12 cellular contexts compared by ENCODE assay signal in genomic region chr13:33918199-33918932, GRCh38.
DNase-seq lines count a peak whose midpoint lies in the region; ATAC-seq and TF ChIP-seq lines count a peak whose summit lies in the region.
"Had no signal": no experiment of that assay in that cellular context is flagged by ENCODE, and none has a peak within 500 bp of the region (broad histone marks: within the 10 kb centered on the region; RNA-seq: fewer than 3 reads in every experiment).

No MANE protein-coding gene starts in this region.

- no peak overlapping the region for H2AFZ ChIP-seq in GM23338
- H2AFZ ChIP-seq in neural progenitor cell (replicated peaks), result no peak overlapping the region

- H3K9me3 Mint-ChIP-seq in GM23338 (no peaks in the 10 kb centered on the region; the same call in 2 of the 3 replicates), neural progenitor cell (no peaks in the 10 kb centered on the region), progenitor cell of endocrine pancreas (ENCODE audit: low read depth) (no peaks in the 10 kb centered on the region)

- H3K4me2 ChIP-seq in GM23338, result no peak overlapping the region
- H3K4me2 ChIP-seq in neural progenitor cell, result no peak overlapping the region

- H3F3A ChIP-seq in GM23338 (replicated peaks; ENCODE audit: low read depth) (no peaks in the 10 kb centered on the region), neural progenitor cell (ENCODE audit: low read depth) (no peaks in the 10 kb centered on the region)

- H3K9me3 ChIP-seq in neural progenitor cell (ENCODE audit: low read depth), result no peaks in the 10 kb centered on the region
- H3K9me3 ChIP-seq: thyroid gland had no signal

- no peaks in the 10 kb centered on the region for H3K36me3 Mint-ChIP-seq in GM23338 (ENCODE audit: low read depth)
- no peaks in the 10 kb centered on the region for H3K36me3 Mint-ChIP-seq in neural progenitor cell
- H3K36me3 Mint-ChIP-seq in progenitor cell of endocrine pancreas (ENCODE audit: insufficient read depth), result no peaks in the 10 kb centered on the region

- H3K4me1 Mint-ChIP-seq in GM23338 (peaks cover 28% of the 10 kb centered on the region; the same call in 2 of the 3 replicates), neural progenitor cell (peaks cover 12% of the 10 kb centered on the region), progenitor cell of endocrine pancreas (ENCODE audit: low read depth) (no peaks in the 10 kb centered on the region)

- H3K4me3 Mint-ChIP-seq in GM23338 (no peak overlapping the region), neural progenitor cell (no peak overlapping the region), progenitor cell of endocrine pancreas (ENCODE audit: low read depth) (no peak overlapping the region)

- H3K27me3 Mint-ChIP-seq in GM23338 (ENCODE audit: insufficient read depth, low read depth, poor library complexity) (no peaks in the 10 kb centered on the region), neural progenitor cell (ENCODE audit: insufficient read depth, low read depth) (peaks cover 2% of the 10 kb centered on the region), progenitor cell of endocrine pancreas (no peaks in the 10 kb centered on the region)

- H3K4me1 ChIP-seq in GM23338 (ENCODE audit: insufficient read depth) (no peaks in the 10 kb centered on the region), neural progenitor cell (peaks cover 7% of the 10 kb centered on the region)
- H3K4me1 ChIP-seq: thyroid gland had no signal

- no peak overlapping the region for H3K27ac ChIP-seq in GM23338 (ENCODE audit: low read depth)
- no peak overlapping the region for H3K27ac ChIP-seq in neural progenitor cell
- H3K27ac ChIP-seq: thyroid gland, VCaP had no signal

- H3K27me3 ChIP-seq in GM23338 (ENCODE audit: insufficient read depth) (no peaks in the 10 kb centered on the region), neural progenitor cell (no peaks in the 10 kb centered on the region)
- H3K27me3 ChIP-seq: thyroid gland had no signal

- no peak overlapping the region for H3K27ac Mint-ChIP-seq in GM23338
- no peak overlapping the region for H3K27ac Mint-ChIP-seq in neural progenitor cell
- H3K27ac Mint-ChIP-seq in progenitor cell of endocrine pancreas, result no peak overlapping the region

- TF ChIP-seq CTCF in GM23338 (conservative IDR thresholded peaks at IDR 0.05; ENCODE audit: low read depth in 2 of 2) (no peak), choroid plexus epithelial cell (conservative IDR thresholded peaks at IDR 0.05; ENCODE audit: low read depth, low read length) (no peak), neural progenitor cell (IDR thresholded peaks at IDR 0.05) (no peak), progenitor cell of endocrine pancreas (IDR thresholded peaks at IDR 0.05; ENCODE audit: unreplicated experiment) (no peak)

- H3K4me3 ChIP-seq in GM23338 (no peak overlapping the region), choroid plexus epithelial cell (ENCODE audit: low read depth, low read length) (no peak overlapping the region), neural progenitor cell (no peak overlapping the region)
- H3K4me3 ChIP-seq: thyroid gland had no signal

- H3K36me3 ChIP-seq in GM23338 (ENCODE audit: insufficient read depth) (no peaks in the 10 kb centered on the region; the same call in 1 of the 2 replicates), neural progenitor cell (no peaks in the 10 kb centered on the region)
- H3K36me3 ChIP-seq: thyroid gland had no signal

- DNase-seq in GM23338 (ENCODE audit: low spot score) (no peak), NCI-H460 (ENCODE audit: extremely low read depth, low read depth) (peak; percentile 28), choroid plexus epithelial cell (ENCODE audit: low read depth) (peak; percentile 62), neural progenitor cell (ENCODE audit: low spot score) (peak; percentile 10), progenitor cell of endocrine pancreas (ENCODE audit: low spot score, unreplicated experiment) (no peak), midbrain (lab: John Stamatoyannopoulos, UW) (no peak)
- DNase-seq: NCI-H2081 treated with DMSO at 0.1 percent for 48 hours; stimulated activated CD4-positive, alpha-beta T cell treated with anti-CD3 and anti-CD28 coated beads, Interleukin-12 subunit alpha, Interleukin-12 subunit beta, amount 100 ng/mL, for 4 hours; thyroid gland had no signal

- ATAC-seq in GM23338, result peak; percentile 52
- ATAC-seq in HG03457 (IDR thresholded peaks at IDR 0.05; ENCODE audit: unreplicated experiment), result no peak
- ATAC-seq in HG03175 (IDR thresholded peaks at IDR 0.05; ENCODE audit: unreplicated experiment), result no peak

- H4K20me1 ChIP-seq in GM23338 (replicated peaks; ENCODE audit: insufficient read depth) (no peaks in the 10 kb centered on the region), neural progenitor cell (ENCODE audit: low read depth) (no peaks in the 10 kb centered on the region)

- no peaks in the 10 kb centered on the region for H3K9me2 ChIP-seq in GM23338 (ENCODE audit: insufficient read depth)

- H3K79me2 ChIP-seq in GM23338 (replicated peaks; ENCODE audit: insufficient read depth) (no peaks in the 10 kb centered on the region), neural progenitor cell (ENCODE audit: low read depth) (no peaks in the 10 kb centered on the region)

- H3K9ac ChIP-seq in neural progenitor cell, result no peak overlapping the region

TF ChIP-seq in GM23338, 12 proteins besides CTCF, POLR2A, EP300 and RAD21 (continues in another document):
- TF ChIP-seq STAT1 (IDR thresholded peaks at IDR 0.05; ENCODE audit: unreplicated experiment) (no peak), ZNF331 (CRISPR knock-in tag; IDR thresholded peaks at IDR 0.05; ENCODE audit: low read depth) (no peak), ZNF114 (CRISPR knock-in tag; IDR thresholded peaks at IDR 0.05) (no peak), NANOG (IDR thresholded peaks at IDR 0.05; ENCODE audit: borderline replicate concordance) (no peak), REST (IDR thresholded peaks at IDR 0.05; ENCODE audit: unreplicated experiment) (no peak), EZH2 (IDR thresholded peaks at IDR 0.05; ENCODE audit: low read depth, unreplicated experiment) (no peak), JUNB (IDR thresholded peaks at IDR 0.05; ENCODE audit: unreplicated experiment) (no peak), CREB1 (CRISPR knock-in tag; IDR thresholded peaks at IDR 0.05; ENCODE audit: low read depth) (no peak), POLR2AphosphoS5 (IDR thresholded peaks at IDR 0.05; ENCODE audit: low read depth) (no peak)
- TF ChIP-seq, protein P1, sequence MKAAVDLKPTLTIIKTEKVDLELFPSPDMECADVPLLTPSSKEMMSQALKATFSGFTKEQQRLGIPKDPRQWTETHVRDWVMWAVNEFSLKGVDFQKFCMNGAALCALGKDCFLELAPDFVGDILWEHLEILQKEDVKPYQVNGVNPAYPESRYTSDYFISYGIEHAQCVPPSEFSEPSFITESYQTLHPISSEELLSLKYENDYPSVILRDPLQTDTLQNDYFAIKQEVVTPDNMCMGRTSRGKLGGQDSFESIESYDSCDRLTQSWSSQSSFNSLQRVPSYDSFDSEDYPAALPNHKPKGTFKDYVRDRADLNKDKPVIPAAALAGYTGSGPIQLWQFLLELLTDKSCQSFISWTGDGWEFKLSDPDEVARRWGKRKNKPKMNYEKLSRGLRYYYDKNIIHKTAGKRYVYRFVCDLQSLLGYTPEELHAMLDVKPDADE (IDR thresholded peaks at IDR 0.05), result no peak

Comparison
In these comparisons a context has a peak if more than half of its experiments do, and no peak if none do; other contexts are left out.
1. DNase-seq: peak in NCI-H460 (single experiment), choroid plexus epithelial cell (single experiment) and neural progenitor cell (single experiment); none in GM23338 (single experiment), progenitor cell of endocrine pancreas (single experiment) and midbrain (single experiment).